Comparison of ENCODE assay signal across 1 cellular context in the genomic region with DNA sequence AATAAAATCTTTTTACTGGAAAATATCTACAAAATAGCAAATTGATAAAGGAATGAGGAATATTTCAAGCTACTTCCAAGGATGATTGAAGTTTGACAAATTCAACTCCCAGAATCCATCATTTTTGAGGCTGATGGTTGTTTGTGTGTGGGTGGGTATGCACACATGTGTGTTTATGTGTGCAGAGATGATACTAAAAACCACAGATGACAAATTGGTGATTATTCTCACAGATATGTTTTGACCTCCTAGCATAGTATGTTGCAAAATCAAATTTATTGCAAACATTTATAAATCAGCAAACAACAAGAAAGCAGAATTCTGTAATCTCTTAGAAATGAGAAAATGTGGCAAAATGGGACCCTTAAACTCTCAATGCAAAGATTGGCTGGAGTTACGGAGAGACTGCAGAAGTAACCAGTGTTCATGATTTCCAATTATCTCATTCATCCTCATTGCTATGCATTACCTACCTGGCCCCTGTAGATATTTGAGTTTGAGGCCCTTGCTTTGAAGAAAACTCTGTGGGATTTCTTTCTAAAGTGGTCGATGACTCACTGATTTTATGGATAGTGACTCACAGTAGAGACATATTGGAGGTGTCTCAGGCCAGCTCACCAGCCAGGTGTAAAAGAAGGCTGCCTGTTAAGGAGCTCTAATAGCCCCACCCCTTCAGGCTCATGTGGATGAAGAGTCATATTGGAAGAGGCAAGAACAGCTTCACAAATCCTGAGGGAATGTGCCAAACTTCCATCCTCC.
TF ChIP-seq lines count a peak whose summit lies in the region.

No MANE protein-coding gene starts in this region.

TF ChIP-seq in GM23338, 12 proteins besides CTCF, POLR2A, EP300 and RAD21 (continued from another document):
- TF ChIP-seq, protein P1, sequence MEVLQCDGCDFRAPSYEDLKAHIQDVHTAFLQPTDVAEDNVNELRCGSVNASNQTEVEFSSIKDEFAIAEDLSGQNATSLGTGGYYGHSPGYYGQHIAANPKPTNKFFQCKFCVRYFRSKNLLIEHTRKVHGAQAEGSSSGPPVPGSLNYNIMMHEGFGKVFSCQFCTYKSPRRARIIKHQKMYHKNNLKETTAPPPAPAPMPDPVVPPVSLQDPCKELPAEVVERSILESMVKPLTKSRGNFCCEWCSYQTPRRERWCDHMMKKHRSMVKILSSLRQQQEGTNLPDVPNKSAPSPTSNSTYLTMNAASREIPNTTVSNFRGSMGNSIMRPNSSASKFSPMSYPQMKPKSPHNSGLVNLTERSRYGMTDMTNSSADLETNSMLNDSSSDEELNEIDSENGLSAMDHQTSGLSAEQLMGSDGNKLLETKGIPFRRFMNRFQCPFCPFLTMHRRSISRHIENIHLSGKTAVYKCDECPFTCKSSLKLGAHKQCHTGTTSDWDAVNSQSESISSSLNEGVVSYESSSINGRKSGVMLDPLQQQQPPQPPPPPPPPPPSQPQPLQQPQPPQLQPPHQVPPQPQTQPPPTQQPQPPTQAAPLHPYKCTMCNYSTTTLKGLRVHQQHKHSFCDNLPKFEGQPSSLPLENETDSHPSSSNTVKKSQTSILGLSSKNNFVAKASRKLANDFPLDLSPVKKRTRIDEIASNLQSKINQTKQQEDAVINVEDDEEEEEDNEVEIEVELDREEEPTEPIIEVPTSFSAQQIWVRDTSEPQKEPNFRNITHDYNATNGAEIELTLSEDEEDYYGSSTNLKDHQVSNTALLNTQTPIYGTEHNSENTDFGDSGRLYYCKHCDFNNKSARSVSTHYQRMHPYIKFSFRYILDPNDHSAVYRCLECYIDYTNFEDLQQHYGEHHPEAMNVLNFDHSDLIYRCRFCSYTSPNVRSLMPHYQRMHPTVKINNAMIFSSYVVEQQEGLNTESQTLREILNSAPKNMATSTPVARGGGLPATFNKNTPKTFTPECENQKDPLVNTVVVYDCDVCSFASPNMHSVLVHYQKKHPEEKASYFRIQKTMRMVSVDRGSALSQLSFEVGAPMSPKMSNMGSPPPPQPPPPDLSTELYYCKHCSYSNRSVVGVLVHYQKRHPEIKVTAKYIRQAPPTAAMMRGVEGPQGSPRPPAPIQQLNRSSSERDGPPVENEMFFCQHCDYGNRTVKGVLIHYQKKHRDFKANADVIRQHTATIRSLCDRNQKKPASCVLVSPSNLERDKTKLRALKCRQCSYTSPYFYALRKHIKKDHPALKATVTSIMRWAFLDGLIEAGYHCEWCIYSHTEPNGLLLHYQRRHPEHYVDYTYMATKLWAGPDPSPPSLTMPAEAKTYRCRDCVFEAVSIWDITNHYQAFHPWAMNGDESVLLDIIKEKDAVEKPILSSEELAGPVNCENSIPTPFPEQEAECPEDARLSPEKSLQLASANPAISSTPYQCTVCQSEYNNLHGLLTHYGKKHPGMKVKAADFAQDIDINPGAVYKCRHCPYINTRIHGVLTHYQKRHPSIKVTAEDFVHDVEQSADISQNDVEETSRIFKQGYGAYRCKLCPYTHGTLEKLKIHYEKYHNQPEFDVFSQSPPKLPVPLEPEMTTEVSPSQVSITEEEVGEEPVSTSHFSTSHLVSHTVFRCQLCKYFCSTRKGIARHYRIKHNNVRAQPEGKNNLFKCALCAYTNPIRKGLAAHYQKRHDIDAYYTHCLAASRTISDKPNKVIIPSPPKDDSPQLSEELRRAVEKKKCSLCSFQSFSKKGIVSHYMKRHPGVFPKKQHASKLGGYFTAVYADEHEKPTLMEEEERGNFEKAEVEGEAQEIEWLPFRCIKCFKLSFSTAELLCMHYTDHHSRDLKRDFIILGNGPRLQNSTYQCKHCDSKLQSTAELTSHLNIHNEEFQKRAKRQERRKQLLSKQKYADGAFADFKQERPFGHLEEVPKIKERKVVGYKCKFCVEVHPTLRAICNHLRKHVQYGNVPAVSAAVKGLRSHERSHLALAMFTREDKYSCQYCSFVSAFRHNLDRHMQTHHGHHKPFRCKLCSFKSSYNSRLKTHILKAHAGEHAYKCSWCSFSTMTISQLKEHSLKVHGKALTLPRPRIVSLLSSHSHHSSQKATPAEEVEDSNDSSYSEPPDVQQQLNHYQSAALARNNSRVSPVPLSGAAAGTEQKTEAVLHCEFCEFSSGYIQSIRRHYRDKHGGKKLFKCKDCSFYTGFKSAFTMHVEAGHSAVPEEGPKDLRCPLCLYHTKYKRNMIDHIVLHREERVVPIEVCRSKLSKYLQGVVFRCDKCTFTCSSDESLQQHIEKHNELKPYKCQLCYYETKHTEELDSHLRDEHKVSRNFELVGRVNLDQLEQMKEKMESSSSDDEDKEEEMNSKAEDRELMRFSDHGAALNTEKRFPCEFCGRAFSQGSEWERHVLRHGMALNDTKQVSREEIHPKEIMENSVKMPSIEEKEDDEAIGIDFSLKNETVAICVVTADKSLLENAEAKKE (CRISPR knock-in tag; IDR thresholded peaks at IDR 0.05), result no peak
- TF ChIP-seq JUNB (IDR thresholded peaks at IDR 0.05; ENCODE audit: unreplicated experiment) (no peak), EZH2 (IDR thresholded peaks at IDR 0.05; ENCODE audit: low read depth, unreplicated experiment) (no peak), ZNF114 (CRISPR knock-in tag; IDR thresholded peaks at IDR 0.05) (no peak), EZH2phosphoT487 (IDR thresholded peaks at IDR 0.05; ENCODE audit: unreplicated experiment) (no peak), ZNF331 (CRISPR knock-in tag; IDR thresholded peaks at IDR 0.05; ENCODE audit: low read depth) (no peak), POLR2AphosphoS5 (IDR thresholded peaks at IDR 0.05; ENCODE audit: low read depth) (no peak), NANOG (IDR thresholded peaks at IDR 0.05; ENCODE audit: borderline replicate concordance) (no peak), CREB1 (CRISPR knock-in tag; IDR thresholded peaks at IDR 0.05; ENCODE audit: low read depth) (no peak)
- TF ChIP-seq, protein P2, sequence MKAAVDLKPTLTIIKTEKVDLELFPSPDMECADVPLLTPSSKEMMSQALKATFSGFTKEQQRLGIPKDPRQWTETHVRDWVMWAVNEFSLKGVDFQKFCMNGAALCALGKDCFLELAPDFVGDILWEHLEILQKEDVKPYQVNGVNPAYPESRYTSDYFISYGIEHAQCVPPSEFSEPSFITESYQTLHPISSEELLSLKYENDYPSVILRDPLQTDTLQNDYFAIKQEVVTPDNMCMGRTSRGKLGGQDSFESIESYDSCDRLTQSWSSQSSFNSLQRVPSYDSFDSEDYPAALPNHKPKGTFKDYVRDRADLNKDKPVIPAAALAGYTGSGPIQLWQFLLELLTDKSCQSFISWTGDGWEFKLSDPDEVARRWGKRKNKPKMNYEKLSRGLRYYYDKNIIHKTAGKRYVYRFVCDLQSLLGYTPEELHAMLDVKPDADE (IDR thresholded peaks at IDR 0.05), result no peak
- TF ChIP-seq, protein P3, sequence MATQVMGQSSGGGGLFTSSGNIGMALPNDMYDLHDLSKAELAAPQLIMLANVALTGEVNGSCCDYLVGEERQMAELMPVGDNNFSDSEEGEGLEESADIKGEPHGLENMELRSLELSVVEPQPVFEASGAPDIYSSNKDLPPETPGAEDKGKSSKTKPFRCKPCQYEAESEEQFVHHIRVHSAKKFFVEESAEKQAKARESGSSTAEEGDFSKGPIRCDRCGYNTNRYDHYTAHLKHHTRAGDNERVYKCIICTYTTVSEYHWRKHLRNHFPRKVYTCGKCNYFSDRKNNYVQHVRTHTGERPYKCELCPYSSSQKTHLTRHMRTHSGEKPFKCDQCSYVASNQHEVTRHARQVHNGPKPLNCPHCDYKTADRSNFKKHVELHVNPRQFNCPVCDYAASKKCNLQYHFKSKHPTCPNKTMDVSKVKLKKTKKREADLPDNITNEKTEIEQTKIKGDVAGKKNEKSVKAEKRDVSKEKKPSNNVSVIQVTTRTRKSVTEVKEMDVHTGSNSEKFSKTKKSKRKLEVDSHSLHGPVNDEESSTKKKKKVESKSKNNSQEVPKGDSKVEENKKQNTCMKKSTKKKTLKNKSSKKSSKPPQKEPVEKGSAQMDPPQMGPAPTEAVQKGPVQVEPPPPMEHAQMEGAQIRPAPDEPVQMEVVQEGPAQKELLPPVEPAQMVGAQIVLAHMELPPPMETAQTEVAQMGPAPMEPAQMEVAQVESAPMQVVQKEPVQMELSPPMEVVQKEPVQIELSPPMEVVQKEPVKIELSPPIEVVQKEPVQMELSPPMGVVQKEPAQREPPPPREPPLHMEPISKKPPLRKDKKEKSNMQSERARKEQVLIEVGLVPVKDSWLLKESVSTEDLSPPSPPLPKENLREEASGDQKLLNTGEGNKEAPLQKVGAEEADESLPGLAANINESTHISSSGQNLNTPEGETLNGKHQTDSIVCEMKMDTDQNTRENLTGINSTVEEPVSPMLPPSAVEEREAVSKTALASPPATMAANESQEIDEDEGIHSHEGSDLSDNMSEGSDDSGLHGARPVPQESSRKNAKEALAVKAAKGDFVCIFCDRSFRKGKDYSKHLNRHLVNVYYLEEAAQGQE (IDR thresholded peaks at IDR 0.05; ENCODE audit: unreplicated experiment), result no peak
